Comparison of ENCODE assay signal across 1 cellular context in genomic region chr13:49214917-49215376, GRCh38.
TF ChIP-seq lines count a peak whose summit lies in the region.

No MANE protein-coding gene starts in this region.

TF ChIP-seq in HepG2, 621 proteins besides CTCF, POLR2A, EP300 and RAD21 (continued from another document and continues in another):
- no peak for TF ChIP-seq STAT6 (CRISPR knock-in tag; IDR thresholded peaks at IDR 0.05; ENCODE audit: borderline replicate concordance)
- TF ChIP-seq KLF15 (CRISPR knock-in tag; IDR thresholded peaks at IDR 0.05; ENCODE audit: borderline replicate concordance) = no peak
- TF ChIP-seq MBNL3 (CRISPR knock-in tag; conservative IDR thresholded peaks at IDR 0.05) = no peak
- TF ChIP-seq FOXP4 (CRISPR knock-in tag; IDR thresholded peaks at IDR 0.05) = peak; percentile 48; the same call in 1 of the 2 replicates
- peak; percentile 88 for TF ChIP-seq MAX (IDR thresholded peaks at IDR 0.05)
- peak; percentile 33; the same call in 1 of the 2 replicates for TF ChIP-seq PHF8 (CRISPR knock-in tag; IDR thresholded peaks at IDR 0.05)
- TF ChIP-seq EHMT2 (IDR thresholded peaks at IDR 0.05; ENCODE audit: borderline replicate concordance, low read depth, low read length) = no peak
- no peak for TF ChIP-seq ZNF747 (CRISPR knock-in tag; IDR thresholded peaks at IDR 0.05; ENCODE audit: borderline replicate concordance)
- 0 out of 2 replicates have a peak, but pooled peaks have one; percentile 34 for TF ChIP-seq ZNF552 (CRISPR knock-in tag; IDR thresholded peaks at IDR 0.05; ENCODE audit: borderline replicate concordance)
- no peak for TF ChIP-seq PAF1 (CRISPR knock-in tag; IDR thresholded peaks at IDR 0.05)
- peak; percentile 32; the same call in 1 of the 2 replicates for TF ChIP-seq DRAP1 (CRISPR knock-in tag; IDR thresholded peaks at IDR 0.05)
- no peak for TF ChIP-seq MAZ (IDR thresholded peaks at IDR 0.05; ENCODE audit: borderline replicate concordance, low read depth, low read length)
- TF ChIP-seq MAZ (CRISPR knock-in tag; IDR thresholded peaks at IDR 0.05; ENCODE audit: low read depth) = 0 out of 2 replicates have a peak, but pooled peaks have one; percentile 24
- TF ChIP-seq ZNF282 (IDR thresholded peaks at IDR 0.05; ENCODE audit: partially characterized antibody) = no peak
- TF ChIP-seq XRCC5 (optimal IDR thresholded peaks at IDR 0.05; ENCODE audit: low read length) = peak; percentile 62
- TF ChIP-seq CAMTA2 (CRISPR knock-in tag; IDR thresholded peaks at IDR 0.05; ENCODE audit: borderline replicate concordance) = no peak; the same call in 1 of the 2 replicates
- TF ChIP-seq FOXP1 (IDR thresholded peaks at IDR 0.05) = no peak
- TF ChIP-seq FOXP1 (CRISPR knock-in tag; IDR thresholded peaks at IDR 0.05) = peak; percentile 15; the same call in 1 of the 2 replicates
- TF ChIP-seq KDM6A (CRISPR knock-in tag; IDR thresholded peaks at IDR 0.05; ENCODE audit: low read depth) = no peak
- TF ChIP-seq ZNF34 (CRISPR knock-in tag; IDR thresholded peaks at IDR 0.05; ENCODE audit: borderline replicate concordance) = no peak
- TF ChIP-seq TRIM24 (CRISPR knock-in tag; IDR thresholded peaks at IDR 0.05) = no peak
- TF ChIP-seq DMTF1 (CRISPR knock-in tag; IDR thresholded peaks at IDR 0.05) = no peak
- no peak for TF ChIP-seq ZNF530 (CRISPR knock-in tag; IDR thresholded peaks at IDR 0.05; ENCODE audit: low read depth)
- TF ChIP-seq HMG20B (CRISPR knock-in tag; conservative IDR thresholded peaks at IDR 0.05) = no peak; the same call in 1 of the 2 replicates
- TF ChIP-seq ZNF543 (CRISPR knock-in tag; IDR thresholded peaks at IDR 0.05) = 0 out of 2 replicates have a peak, but pooled peaks have one; percentile 51
- TF ChIP-seq ZNF572 (CRISPR knock-in tag; IDR thresholded peaks at IDR 0.05) = 0 out of 2 replicates have a peak, but pooled peaks have one; percentile 43
- peak; percentile 42 for TF ChIP-seq TFE3 (CRISPR knock-in tag; IDR thresholded peaks at IDR 0.05)
- TF ChIP-seq RFXANK (CRISPR knock-in tag; IDR thresholded peaks at IDR 0.05) = no peak
- peak; percentile 77; the same call in 1 of the 2 replicates for TF ChIP-seq ZBTB37 (CRISPR knock-in tag; IDR thresholded peaks at IDR 0.05)
- TF ChIP-seq ZFY (CRISPR knock-in tag; IDR thresholded peaks at IDR 0.05) = peak; percentile 48; the same call in 1 of the 2 replicates
- 0 out of 2 replicates have a peak, but pooled peaks have one; percentile 20 for TF ChIP-seq NKX3-1 (CRISPR knock-in tag; IDR thresholded peaks at IDR 0.05)
- TF ChIP-seq ZSCAN31 (CRISPR knock-in tag; IDR thresholded peaks at IDR 0.05; ENCODE audit: low read depth) = no peak
- TF ChIP-seq NAIF1 (CRISPR knock-in tag; IDR thresholded peaks at IDR 0.05; ENCODE audit: borderline replicate concordance) = no peak
- no peak for TF ChIP-seq ZNF713 (CRISPR knock-in tag; IDR thresholded peaks at IDR 0.05)
- TF ChIP-seq ZFP90 (CRISPR knock-in tag; IDR thresholded peaks at IDR 0.05; ENCODE audit: borderline replicate concordance) = 0 out of 2 replicates have a peak, but pooled peaks have one; percentile 41
- peak; percentile 74; the same call in 1 of the 2 replicates for TF ChIP-seq ZNF691 (CRISPR knock-in tag; IDR thresholded peaks at IDR 0.05; ENCODE audit: borderline replicate concordance, low read depth)
- no peak for TF ChIP-seq ZNF670 (CRISPR knock-in tag; IDR thresholded peaks at IDR 0.05; ENCODE audit: borderline replicate concordance)
- peak; percentile 44; the same call in 1 of the 2 replicates for TF ChIP-seq THAP11 (CRISPR knock-in tag; IDR thresholded peaks at IDR 0.05)
- no peak for TF ChIP-seq THAP7 (CRISPR knock-in tag; IDR thresholded peaks at IDR 0.05)
- no peak for TF ChIP-seq ZZZ3 (CRISPR knock-in tag; IDR thresholded peaks at IDR 0.05; ENCODE audit: borderline replicate concordance)
- TF ChIP-seq ZBTB38 (CRISPR knock-in tag; IDR thresholded peaks at IDR 0.05) = no peak
- peak; percentile 71 for TF ChIP-seq POLR2G (IDR thresholded peaks at IDR 0.05; ENCODE audit: low read depth, low read length)
- peak; percentile 70; the same call in 1 of the 2 replicates for TF ChIP-seq ZNF800 (CRISPR knock-in tag; IDR thresholded peaks at IDR 0.05)
- no peak for TF ChIP-seq RAD51 (IDR thresholded peaks at IDR 0.05; ENCODE audit: borderline replicate concordance)
- no peak for TF ChIP-seq NONO (IDR thresholded peaks at IDR 0.05)
- no peak for TF ChIP-seq NONO (CRISPR knock-in tag; conservative IDR thresholded peaks at IDR 0.05)
- no peak for TF ChIP-seq RELA (CRISPR knock-in tag; IDR thresholded peaks at IDR 0.05)
